8 cellular contexts compared by ENCODE assay signal in genomic region chr5:58460727-58461286, GRCh38. TPM values are rescaled to one million over a fixed set of nuclear protein-coding genes. Genes with fewer than 3 reads are reported as not detected.
DNase-seq lines count a peak whose midpoint lies in the region; ATAC-seq and TF ChIP-seq lines count a peak whose summit lies in the region.

No MANE protein-coding gene starts in this region.

- ATAC-seq in GM19351 (IDR thresholded peaks at IDR 0.05; ENCODE audit: unreplicated experiment): peak; percentile 71
- peak; percentile 70 for ATAC-seq in HG03469 (IDR thresholded peaks at IDR 0.05; ENCODE audit: unreplicated experiment)
- ATAC-seq in lung (ENCODE audit: insufficient read depth, low FRiP score): peak; percentile 86

- 6 to 8% methylated on average over 28 to 30 of the region's 30 CpGs for WGBS in lung, 2 donors

- peaks cover 14% of the 10 kb centered on the region for H3K4me1 Mint-ChIP-seq in CD14-positive monocyte

- no peaks in the 10 kb centered on the region for H3K36me3 ChIP-seq in lung (ENCODE audit: control insufficient read depth in 2 of 2, insufficient read depth in 2 of 2, low read length in 2 of 2)

- H3K36me3 Mint-ChIP-seq in CD14-positive monocyte: peaks cover 2 to 3% of the 10 kb centered on the region in 2 donors

- H3K4me3 ChIP-seq in lung: peak overlapping the region; percentile 74

- H3K27me3 ChIP-seq in lung (ENCODE audit: control insufficient read depth, insufficient read depth): no peaks in the 10 kb centered on the region

- H3K9me3 Mint-ChIP-seq in CD14-positive monocyte: peaks cover 0 to 3% (median 0%) of the 10 kb centered on the region in 7 donors

- peaks cover 0 to 9% of the 10 kb centered on the region in 2 donors for H3K4me1 ChIP-seq in lung (ENCODE audit: control insufficient read depth in 2 of 2, insufficient read depth in 2 of 2, low read length in 2 of 2)

- peak; percentile 80 for TF ChIP-seq CTCF in CD14-positive monocyte (IDR thresholded peaks at IDR 0.05)
- peak; percentile 74 for TF ChIP-seq CTCF in lung (IDR thresholded peaks at IDR 0.05; ENCODE audit: control extremely low read depth, extremely low read depth)

- intact Hi-C loops in CD14-positive monocyte (cut with micrococcal nuclease): loop anchor here (5.0 to 10.0 kb wide), 3 partner anchors 684 to 1556 kb away; partner anchors contain the start of gene SETD9 (in 1 of the 2)

- H3K4me3 Mint-ChIP-seq in CD14-positive monocyte: peak overlapping the region; percentile 79 to 87

- peak overlapping the region; percentile 94 to 97 for H3K27ac ChIP-seq in lung (ENCODE audit: low read depth in 1 of 2, low read length in 1 of 2)

- DNase-seq in CD14-positive monocyte (ENCODE audit: low spot score): peak; percentile 79
- peak; percentile 79 for DNase-seq in NCI-H774 (lab: John Stamatoyannopoulos, UW)
- DNase-seq in activated CD8-positive, alpha-beta memory T cell treated with anti-CD3 and anti-CD28 coated beads for 1 hour (ENCODE audit: extremely low read depth in 1 of 2, low read depth in 1 of 2): peak; percentile 79 to 80
- peak; percentile 82 for DNase-seq in effector CD8-positive, alpha-beta T cell (lab: John Stamatoyannopoulos, UW)
- peak; percentile 93 for DNase-seq in lung (ENCODE audit: low spot score)
- peak; percentile 82 to 86 (median 85) for DNase-seq in stimulated activated CD4-positive, alpha-beta T cell treated with anti-CD3 and anti-CD28 coated beads, TNF-alpha, amount 100 ng/mL, for 4 hours (ENCODE audit: low read depth in 3 of 3)

- peaks cover 9 to 19% (median 13%) of the 10 kb centered on the region in 3 donors for H3K27me3 Mint-ChIP-seq in CD14-positive monocyte (ENCODE audit: low read depth in 3 of 3)

- H3K9me3 ChIP-seq in lung (ENCODE audit: control insufficient read depth in 2 of 2, insufficient read depth in 1 of 2, low read length in 1 of 2): no peaks in the 10 kb centered on the region

- H3K27ac Mint-ChIP-seq in CD14-positive monocyte: peak overlapping the region in 5 of 7 donors; percentile 32 to 89 (median 72)

RNA-seq across cellular contexts. Expression of gene PLK2, which starts 0.9 kb away (rescaled TPM):
- polyA plus RNA-seq in CD14-positive monocyte: 1 to 10 TPM; 3.4 to 4.5 TPM
- 100 to 1,000 TPM in 1 of 2 donors, 10 to 100 TPM in 1; 57.1 to 363 TPM for total RNA-seq in lung
- polyA plus RNA-seq in lung: 10 to 100 TPM; 20.1 to 24.8 TPM

RNA-seq across cellular contexts. Expression of gene GAPT, which starts 30.4 kb away (rescaled TPM):
- polyA plus RNA-seq in CD14-positive monocyte (100 to 1,000 TPM; 103 to 173 TPM), lung (10 to 100 TPM in 1 of 2 donors, 1 to 10 TPM in 1; 4.1 to 20.5 TPM)
- 1 to 10 TPM; 4.0 to 5.1 TPM for total RNA-seq in lung

Comparison
In these comparisons a context has a peak if more than half of its experiments do, and no peak if none do; other contexts are left out.
1. Peak in every context shown above with its lines: DNase-seq, ATAC-seq, H3K4me3 ChIP-seq and H3K27ac ChIP-seq.
2. RNA of gene GAPT, which starts 30.4 kb away (polyA plus RNA-seq): 103 to 173 TPM in CD14-positive monocyte; 4.1 to 20.5 TPM in lung; every median in the first group is over 4 times any median in the second.